ENCODE assay signal across 8 cellular contexts in genomic region chr21:44927587-44928461, GRCh38. TPM values are rescaled to one million over a fixed set of nuclear protein-coding genes. Genes with fewer than 3 reads are reported as not detected.
DNase-seq lines count a peak whose midpoint lies in the region; ATAC-seq and TF ChIP-seq lines count a peak whose summit lies in the region.

No MANE protein-coding gene starts in this region.

- no peak overlapping the region for H3K27ac ChIP-seq in HUES6 (ENCODE audit: low read depth, low read length)

- peak; percentile 80 to 82 for ATAC-seq in activated CD4-positive, CD25-positive, alpha-beta regulatory T cell treated with anti-CD3 and anti-CD28 coated beads, Interleukin-2, amount 50 U/mL, for 24 hours
- ATAC-seq in central memory CD8-positive, alpha-beta T cell (replicated peaks; ENCODE audit: extremely low read depth, poor library complexity, severe bottlenecking): peak; percentile 85
- peak; percentile 66 to 78 for ATAC-seq in stimulated activated naive B cell treated with anti-CD40 and anti-IgM and Interleukin-4, amounts not matched to agents 10 μg/mL and 1 μg/mL and 100 μg/mL, for 72 hours (replicated peaks)

- DNase-seq in Daoy (ENCODE audit: low read depth) (peak; percentile 93), mesothelial cell of epicardium (ENCODE audit: low spot score in 2 of 2, unreplicated experiment in 2 of 2) (no peak), GF-D8 (lab: John Stamatoyannopoulos, UW) (no peak), NCI-H187 (lab: John Stamatoyannopoulos, UW) (no peak)
- DNase-seq in central memory CD8-positive, alpha-beta T cell (ENCODE audit: low spot score in 2 of 2): peak; percentile 46 to 69
- DNase-seq in stimulated activated naive B cell treated with anti-CD40 and anti-IgM and Interleukin-4, amounts not matched to agents 10 μg/mL and 1 μg/mL and 100 μg/mL, for 72 hours: peak; percentile 60

- H3K4me1 ChIP-seq in HUES6 (ENCODE audit: control insufficient read depth, insufficient read depth, low read length): peaks cover 42% of the 10 kb centered on the region

- H3K4me1 Mint-ChIP-seq in central memory CD8-positive, alpha-beta T cell: peaks cover 83% of the 10 kb centered on the region
- peaks cover 24% of the 10 kb centered on the region for H3K4me1 Mint-ChIP-seq in mesothelial cell of epicardium
- H3K4me1 Mint-ChIP-seq in stimulated activated naive B cell treated with anti-CD40 and anti-IgM and Interleukin-4, amounts not matched to agents 10 μg/mL and 1 μg/mL and 100 μg/mL, for 72 hours: peaks cover 62 to 93% of the 10 kb centered on the region in 2 donors

- no peaks in the 10 kb centered on the region for H3K9me3 ChIP-seq in HUES6 (ENCODE audit: control insufficient read depth, insufficient read depth, low read depth, low read length)

- H3K27ac Mint-ChIP-seq in central memory CD8-positive, alpha-beta T cell (ENCODE audit: low read depth): peak overlapping the region; percentile 93
- peak overlapping the region; percentile 44 for H3K27ac Mint-ChIP-seq in mesothelial cell of epicardium
- peak overlapping the region; percentile 96 for H3K27ac Mint-ChIP-seq in stimulated activated naive B cell treated with anti-CD40 and anti-IgM and Interleukin-4, amounts not matched to agents 10 μg/mL and 1 μg/mL and 100 μg/mL, for 72 hours

- no peaks in the 10 kb centered on the region for H3K9me3 Mint-ChIP-seq in central memory CD8-positive, alpha-beta T cell
- H3K9me3 Mint-ChIP-seq in mesothelial cell of epicardium: no peaks in the 10 kb centered on the region
- peaks cover 0 to 2% of the 10 kb centered on the region in 2 donors for H3K9me3 Mint-ChIP-seq in stimulated activated naive B cell treated with anti-CD40 and anti-IgM and Interleukin-4, amounts not matched to agents 10 μg/mL and 1 μg/mL and 100 μg/mL, for 72 hours

- H3K4me3 ChIP-seq in HUES6 (ENCODE audit: low read depth, low read length): peak overlapping the region; percentile 41

- H3K27me3 Mint-ChIP-seq in central memory CD8-positive, alpha-beta T cell: no peaks in the 10 kb centered on the region
- H3K27me3 Mint-ChIP-seq in mesothelial cell of epicardium (ENCODE audit: low read depth): peaks cover 69% of the 10 kb centered on the region
- H3K27me3 Mint-ChIP-seq in stimulated activated naive B cell treated with anti-CD40 and anti-IgM and Interleukin-4, amounts not matched to agents 10 μg/mL and 1 μg/mL and 100 μg/mL, for 72 hours: no peaks in the 10 kb centered on the region

- H3K4me3 Mint-ChIP-seq in central memory CD8-positive, alpha-beta T cell: peak overlapping the region; percentile 93
- no peak overlapping the region for H3K4me3 Mint-ChIP-seq in mesothelial cell of epicardium
- H3K4me3 Mint-ChIP-seq in stimulated activated naive B cell treated with anti-CD40 and anti-IgM and Interleukin-4, amounts not matched to agents 10 μg/mL and 1 μg/mL and 100 μg/mL, for 72 hours: peak overlapping the region; percentile 72 to 85

- no peak for TF ChIP-seq CTCF in mesothelial cell of epicardium (IDR thresholded peaks at IDR 0.05; ENCODE audit: unreplicated experiment)

- peaks cover 8% of the 10 kb centered on the region for H3K36me3 Mint-ChIP-seq in central memory CD8-positive, alpha-beta T cell (ENCODE audit: insufficient read depth)
- no peaks in the 10 kb centered on the region for H3K36me3 Mint-ChIP-seq in mesothelial cell of epicardium
- peaks cover 0 to 16% of the 10 kb centered on the region in 2 donors for H3K36me3 Mint-ChIP-seq in stimulated activated naive B cell treated with anti-CD40 and anti-IgM and Interleukin-4, amounts not matched to agents 10 μg/mL and 1 μg/mL and 100 μg/mL, for 72 hours

- H3K27me3 ChIP-seq in HUES6 (ENCODE audit: control insufficient read depth, insufficient read depth, low read length): peaks cover 62% of the 10 kb centered on the region

- no peak overlapping the region for H3K9ac ChIP-seq in HUES6 (ENCODE audit: low read length)

- H3K36me3 ChIP-seq in HUES6 (ENCODE audit: control insufficient read depth, insufficient read depth, low read length): no peaks in the 10 kb centered on the region

RNA-seq across cellular contexts. Expression of gene ITGB2, which starts 7.1 kb away (rescaled TPM):
- 0.09 and 1.0 TPM in 2 replicates for total RNA-seq in Daoy (2014; rRNA removed; shearing (Covaris generic))
- total RNA-seq in mesothelial cell of epicardium: 0.61 to 1.4 TPM (median 0.74 TPM) in 3 replicates

RNA-seq across cellular contexts. Expression of gene SLX9, which starts 12.0 kb away (rescaled TPM):
- 46.9 and 60.5 TPM in 2 replicates for total RNA-seq in Daoy (2014; rRNA removed; shearing (Covaris generic))
- 30.6 to 32.3 TPM (median 31.8 TPM) in 3 replicates for total RNA-seq in mesothelial cell of epicardium

RNA-seq across cellular contexts. Expression of gene PTTG1IP, which starts 54.3 kb away (rescaled TPM):
- 321 and 333 TPM in 2 replicates for total RNA-seq in Daoy (2014; rRNA removed; shearing (Covaris generic))
- total RNA-seq in mesothelial cell of epicardium: 200 to 205 TPM (median 204 TPM) in 3 replicates

Comparison
In these comparisons a context has a peak if more than half of its experiments do, and no peak if none do; other contexts are left out.
1. DNase-seq: peak in Daoy (single experiment), central memory CD8-positive, alpha-beta T cell (2 of 2) and stimulated activated naive B cell treated with anti-CD40 and anti-IgM and Interleukin-4, amounts not matched to agents 10 μg/mL and 1 μg/mL and 100 μg/mL, for 72 hours (single experiment); none in mesothelial cell of epicardium (0 of 2), GF-D8 (single experiment) and NCI-H187 (0 of 2).
2. H3K27ac Mint-ChIP-seq: peak in every context shown above with its lines; median percentile 96 in stimulated activated naive B cell treated with anti-CD40 and anti-IgM and Interleukin-4, amounts not matched to agents 10 μg/mL and 1 μg/mL and 100 μg/mL, for 72 hours; 93 in central memory CD8-positive, alpha-beta T cell; 44 in mesothelial cell of epicardium.
3. Peak in every context shown above with its lines, with median percentiles within 50 percentile points of each other: ATAC-seq.